24 cellular contexts compared by ENCODE assay signal in the genomic region with DNA sequence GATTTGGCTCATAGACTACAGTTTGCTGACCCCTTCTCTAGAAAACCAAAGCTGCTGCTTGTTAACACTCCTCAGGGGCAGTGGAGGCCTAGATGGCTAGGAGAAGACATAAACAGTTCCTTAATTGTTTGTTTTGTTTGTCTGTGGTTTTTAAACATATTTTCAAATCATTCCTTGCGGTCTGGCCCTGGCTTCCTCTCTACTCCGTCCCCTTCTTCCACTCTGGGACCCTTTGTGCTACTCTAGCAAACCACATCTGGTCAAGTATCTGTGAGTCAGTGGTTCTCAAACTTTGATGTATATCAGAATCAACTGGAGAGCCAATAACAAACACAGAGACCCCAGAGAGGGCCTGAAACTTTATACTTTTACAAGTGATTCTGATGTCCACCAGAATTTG. TPM values are rescaled to one million over a fixed set of nuclear protein-coding genes. Genes with fewer than 3 reads are reported as not detected.
DNase-seq lines count a peak whose midpoint lies in the region; TF ChIP-seq lines count a peak whose summit lies in the region.
"Had no signal": no experiment of that assay in that cellular context is flagged by ENCODE, and none has a peak within 500 bp of the region (broad histone marks: within the 10 kb centered on the region; RNA-seq: fewer than 3 reads in every experiment).

No MANE protein-coding gene starts in this region.

- H3K9ac ChIP-seq in adipocyte (ENCODE audit: low read length) = no peak overlapping the region
- H3K9ac ChIP-seq: BLaER1 treated with 17β-estradiol and CSF1 and Interleukin-3, amounts not matched to agents 10 nM and 100 nM had no signal

- peak; percentile 29 for DNase-seq in AG10803 (ENCODE audit: low read depth)
- DNase-seq in LHCN-M2 (ENCODE audit: low read depth) = peak; percentile 58
- DNase-seq in adipocyte (ENCODE audit: low read depth) = peak; percentile 0
- DNase-seq in fibroblast of villous mesenchyme (ENCODE audit: low read depth) = peak; percentile 65
- DNase-seq in iPS-NIHi11 (ENCODE audit: low spot score) = no peak
- DNase-seq in NCI-H82 (lab: John Stamatoyannopoulos, UW) = no peak
- no peak for DNase-seq in NOMO-1 treated with dmso at 0.1 percent for 144 hours (lab: John Stamatoyannopoulos, UW; ENCODE audit: unreplicated experiment)
- DNase-seq in iPS-NIHi7 (ENCODE audit: extremely low spot score) = no peak
- DNase-seq: ACHN; CD8-positive, alpha-beta T cell; DND-41; GDM1; GOT3; KBM-7; NCI-H1105; NCI-H146; NCI-H2029; NCI-H2227 treated with DMSO at 0.1 percent for 48 hours; NCI-H510A; NCI-H774; RPMI8226; SHP77 had no signal

- no peaks in the 10 kb centered on the region for H3K9me3 ChIP-seq in adipocyte (ENCODE audit: control insufficient read depth, low read length)
- H3K9me3 ChIP-seq: BLaER1 treated with 17β-estradiol and CSF1 and Interleukin-3, amounts not matched to agents 10 nM and 100 nM had no signal

- H3K36me3 ChIP-seq in adipocyte (ENCODE audit: control insufficient read depth, insufficient read depth, low read length, severe bottlenecking) = no peaks in the 10 kb centered on the region
- H3K36me3 ChIP-seq: BLaER1 treated with 17β-estradiol and CSF1 and Interleukin-3, amounts not matched to agents 10 nM and 100 nM had no signal

- no peak overlapping the region for H3K4me3 ChIP-seq in AG10803 (ENCODE audit: low read length)
- H3K4me3 ChIP-seq in adipocyte (ENCODE audit: low read length) = no peak overlapping the region
- H3K4me3 ChIP-seq in fibroblast of villous mesenchyme (ENCODE audit: low read depth, low read length) = no peak overlapping the region
- H3K4me3 ChIP-seq: BLaER1 treated with 17β-estradiol and CSF1 and Interleukin-3, amounts not matched to agents 10 nM and 100 nM; SK-N-MC had no signal

- TF ChIP-seq CTCF in AG10803 (conservative IDR thresholded peaks at IDR 0.05; ENCODE audit: low read length) = no peak
- no peak for TF ChIP-seq CTCF in fibroblast of villous mesenchyme (IDR thresholded peaks at IDR 0.05; ENCODE audit: insufficient read depth, low read depth, low read length)

- peaks cover 10% of the 10 kb centered on the region for H3K27me3 ChIP-seq in adipocyte (replicated peaks; ENCODE audit: control insufficient read depth, insufficient read depth, low read length)

- no peaks in the 10 kb centered on the region for H3K4me1 ChIP-seq in adipocyte (ENCODE audit: control insufficient read depth, insufficient read depth, low read length)

RNA-seq across cellular contexts. Expression of a gene that starts 36.1 kb away (rescaled TPM):
- 2.6 and 3.7 TPM in 2 replicates for total RNA-seq in LHCN-M2 (2014; rRNA removed)
- polyA plus RNA-seq in LHCN-M2 (2012) = 1.8 TPM
- 2.6 and 3.9 TPM in 2 replicates for total RNA-seq in fibroblast of villous mesenchyme
- total RNA-seq: CD8-positive, alpha-beta T cell had no signal

Comparison
In these comparisons a context has a peak if more than half of its experiments do, and no peak if none do; other contexts are left out.
1. DNase-seq: peak in AG10803 (single experiment), LHCN-M2 (single experiment), adipocyte (single experiment) and fibroblast of villous mesenchyme (single experiment); none in iPS-NIHi11 (single experiment), NCI-H82 (single experiment), NOMO-1 treated with dmso at 0.1 percent for 144 hours (single experiment) and iPS-NIHi7 (single experiment).